2 cellular contexts compared by ENCODE assay signal in genomic region chr7:137906636-137907035, GRCh38. TPM values are rescaled to one million over a fixed set of nuclear protein-coding genes. Genes with fewer than 3 reads are reported as not detected.
"Had no signal": no experiment of that assay in that cellular context is flagged by ENCODE, and none has a peak within 500 bp of the region (broad histone marks: within the 10 kb centered on the region; RNA-seq: fewer than 3 reads in every experiment).

No MANE protein-coding gene starts in this region.

RNA-seq across cellular contexts. Expression of gene DGKI, which starts 59.9 kb away (rescaled TPM):
- total RNA-seq: foreskin keratinocyte had no signal
- polyA plus RNA-seq: foreskin keratinocyte, immature natural killer cell had no signal
